13 cellular contexts compared by ENCODE assay signal in genomic region chr1:48931571-48932251, GRCh38.
DNase-seq lines count a peak whose midpoint lies in the region; ATAC-seq, FAIRE-seq and TF ChIP-seq lines count a peak whose summit lies in the region.
"Had no signal": no experiment of that assay in that cellular context is flagged by ENCODE, and none has a peak within 500 bp of the region (broad histone marks: within the 10 kb centered on the region; RNA-seq: fewer than 3 reads in every experiment).

No MANE protein-coding gene starts in this region.

- in situ Hi-C loops in G401 (cut with HindIII; ENCODE audit: low sequenced_read_pairs), result no loop called here

- TF ChIP-seq CTCF in fibroblast of pulmonary artery (IDR thresholded peaks at IDR 0.05; ENCODE audit: low read length, missing control alignments), result no peak

- H3K9me3 ChIP-seq in small intestine (ENCODE audit: control insufficient read depth, low read depth), result no peaks in the 10 kb centered on the region

- no peaks in the 10 kb centered on the region for H3K27me3 ChIP-seq in small intestine (ENCODE audit: control insufficient read depth in 2 of 2, insufficient read depth in 2 of 2, low read length in 2 of 2)

- no peak for FAIRE-seq in small intestine (lab: Jason Lieb, UNC)
- FAIRE-seq: endometrium, HepG2 had no signal

- H3K4me1 ChIP-seq in small intestine (ENCODE audit: control insufficient read depth in 2 of 2, insufficient read depth in 1 of 2, low read depth in 1 of 2, low read length in 1 of 2), result no peaks in the 10 kb centered on the region

- ATAC-seq in SK-N-SH treated with all-trans-retinoic acid at 6 μM for 48 hours (peak; percentile 92), GM18505 (IDR thresholded peaks at IDR 0.05; ENCODE audit: unreplicated experiment) (no peak)
- ATAC-seq: CD8-positive, alpha-beta T cell; HepG2 had no signal

- no peaks in the 10 kb centered on the region for H3K36me3 ChIP-seq in small intestine (ENCODE audit: control insufficient read depth in 2 of 2, insufficient read depth in 2 of 2, low read length in 2 of 2)

- WGBS in small intestine, 3 donors, result 13 to 53% (median 26%) methylated on average over 7 of the region's 7 CpGs

- TF ChIP-seq POLR2A in GM18505 (IDR thresholded peaks at IDR 0.05; ENCODE audit: borderline replicate concordance, extremely low read depth, insufficient read depth, insufficient read length), result no peak

- H3K27ac ChIP-seq in small intestine (ENCODE audit: low read depth in 1 of 2, low read length in 1 of 2), result no peak overlapping the region

- DNase-seq in G401 (ENCODE audit: low spot score), result peak; percentile 22
- DNase-seq in fibroblast of pulmonary artery (ENCODE audit: low read depth), result peak; percentile 16
- peak; percentile 14 for DNase-seq in small intestine
- DNase-seq in kidney glomerular epithelial cell (lab: John Stamatoyannopoulos, UW), result no peak
- no peak for DNase-seq in epidermal melanocyte (ENCODE audit: insufficient read length, low spot score)
- DNase-seq in T-helper 1 cell, result no peak
- DNase-seq: CD8-positive, alpha-beta T cell; NCI-H146; nephron progenitor cell had no signal

- H3K4me3 ChIP-seq in fibroblast of pulmonary artery (replicated peaks; ENCODE audit: low read depth, low read length) (no peak overlapping the region), small intestine (ENCODE audit: low read depth in 1 of 2, low read length in 2 of 2) (no peak overlapping the region)

TF ChIP-seq in SK-N-SH treated with all-trans-retinoic acid at 6 μM for 48 hours, 23 proteins besides CTCF, POLR2A, EP300 and RAD21:
- TF ChIP-seq TCF4 (CRISPR knock-in tag; IDR thresholded peaks at IDR 0.05; ENCODE audit: borderline replicate concordance) (no peak), BACH2 (CRISPR knock-in tag; IDR thresholded peaks at IDR 0.05; ENCODE audit: borderline replicate concordance) (no peak), ARNTL (CRISPR knock-in tag; IDR thresholded peaks at IDR 0.05; ENCODE audit: borderline replicate concordance, low read depth) (no peak), TSHZ2 (CRISPR knock-in tag; IDR thresholded peaks at IDR 0.05) (no peak), POU6F1 (CRISPR knock-in tag; IDR thresholded peaks at IDR 0.05; ENCODE audit: borderline replicate concordance, low read depth) (no peak)
TF ChIP-seq in SK-N-SH treated with all-trans-retinoic acid at 6 μM for 48 hours: peak in this region for 0.

Comparison
In these comparisons a context has a peak if more than half of its experiments do, and no peak if none do; other contexts are left out.
1. DNase-seq: peak in G401 (single experiment), fibroblast of pulmonary artery (single experiment) and small intestine (single experiment); none in kidney glomerular epithelial cell (single experiment), epidermal melanocyte (single experiment) and T-helper 1 cell (0 of 5).